10 cellular contexts compared by ENCODE assay signal in genomic region chr15:68227806-68228142, GRCh38. TPM values are rescaled to one million over a fixed set of nuclear protein-coding genes. Genes with fewer than 3 reads are reported as not detected.
DNase-seq lines count a peak whose midpoint lies in the region; ATAC-seq, FAIRE-seq and TF ChIP-seq lines count a peak whose summit lies in the region.
"Had no signal": no experiment of that assay in that cellular context is flagged by ENCODE, and none has a peak within 500 bp of the region (broad histone marks: within the 10 kb centered on the region; RNA-seq: fewer than 3 reads in every experiment).

No MANE protein-coding gene starts in this region.

- H3K4me1 ChIP-seq in A673 (ENCODE audit: insufficient read depth, low read length, poor library complexity, severe bottlenecking) (peaks cover 14% of the 10 kb centered on the region), H9 (ENCODE audit: insufficient read depth, low read length) (peaks cover 12% of the 10 kb centered on the region; the same call in 1 of the 2 replicates)

- no peak overlapping the region for H3K9ac ChIP-seq in H9 (ENCODE audit: extremely low read depth, insufficient read length, low read length)

- TF ChIP-seq CTCF in A673 (conservative IDR thresholded peaks at IDR 0.05; ENCODE audit: low read depth, low read length) (no peak), H9 (conservative IDR thresholded peaks at IDR 0.05) (no peak)

- H3K23me2 ChIP-seq in H9 (ENCODE audit: insufficient read length, low read depth, low read length, poor library complexity, severe bottlenecking): peaks cover 16% of the 10 kb centered on the region

- H3K23ac ChIP-seq in H9 (ENCODE audit: insufficient read length, low read depth, low read length): no peak overlapping the region

- CTCF ChIA-PET in A673 (lab: Charles Lee): no interaction called here

- no peak overlapping the region for H2BK15ac ChIP-seq in H9 (ENCODE audit: low read depth, low read length)

- H3K36me3 Mint-ChIP-seq in H9 (ENCODE audit: insufficient read depth in 1 of 3, low read depth in 3 of 3): peaks cover 12 to 25% (median 17%) of the 10 kb centered on the region in 3 experiments
- H3K36me3 Mint-ChIP-seq in activated T-helper 17 cell treated with anti-CD3 and anti-CD28 coated beads, Interleukin-2, amount 50 U/mL, for 72 hours (ENCODE audit: low read depth): peaks cover 13% of the 10 kb centered on the region

- no peak overlapping the region for H2BK5ac ChIP-seq in H9 (ENCODE audit: insufficient read length, low read length)

- H3K27ac Mint-ChIP-seq in H9: peak overlapping the region in 1 of 3 experiments; percentile 28; a peak in 1 of 7 replicates
- H3K27ac Mint-ChIP-seq in activated T-helper 17 cell treated with anti-CD3 and anti-CD28 coated beads, Interleukin-2, amount 50 U/mL, for 72 hours: no peak overlapping the region

- H3K36me3 ChIP-seq in A673 (ENCODE audit: insufficient read depth, low read length, poor library complexity, severe bottlenecking): no peaks in the 10 kb centered on the region

- H3K27ac ChIP-seq in A673 (ENCODE audit: low read depth, low read length, poor library complexity, severe bottlenecking) (peak overlapping the region; percentile 93), H9 (ENCODE audit: insufficient read length, low read depth, low read length) (no peak overlapping the region)

- WGBS in H9 (ENCODE audit: extremely low coverage, insufficient read length, low lambda C conversion rate): no CpG with 5 or more reads among the region's 7 CpGs

- intact Hi-C loops in A673 (cut with micrococcal nuclease; ENCODE audit: unreplicated experiment): no loop called here

- no peak overlapping the region for H4K91ac ChIP-seq in H9 (ENCODE audit: insufficient read length, low read depth, low read length)

- H2AFZ ChIP-seq in H9 (ENCODE audit: low read length): no peak overlapping the region

- no peak overlapping the region for H2AK5ac ChIP-seq in H9 (ENCODE audit: insufficient read length, low read length)

- no peak overlapping the region for H3K4ac ChIP-seq in H9 (ENCODE audit: low read depth, low read length)

- H3K4me3 ChIP-seq in A673 (ENCODE audit: low read depth, low read length, poor library complexity, severe bottlenecking): peak overlapping the region; percentile 75

- H2BK20ac ChIP-seq in H9 (ENCODE audit: low read depth, low read length, poor library complexity, severe bottlenecking): no peak overlapping the region

- H3T11ph ChIP-seq in H9 (ENCODE audit: low read length): no peak overlapping the region

- no peak overlapping the region for H3K18ac ChIP-seq in H9 (ENCODE audit: insufficient read length, low read depth, low read length)

- no peak overlapping the region for H2BK12ac ChIP-seq in H9 (ENCODE audit: insufficient read length, low read depth, low read length)

- peaks cover 16% of the 10 kb centered on the region for H3K27me3 Mint-ChIP-seq in H9 (ENCODE audit: low read depth)
- H3K27me3 Mint-ChIP-seq in activated T-helper 17 cell treated with anti-CD3 and anti-CD28 coated beads, Interleukin-2, amount 50 U/mL, for 72 hours: peaks cover 3% of the 10 kb centered on the region

- no peaks in the 10 kb centered on the region for H4K20me1 ChIP-seq in H9 (ENCODE audit: control insufficient read depth, insufficient read depth, insufficient read length)

- BruUV-seq in A673 (replicated peaks; lab: Mats Ljungman, UMichigan): no TSS peak

- H4K8ac ChIP-seq in H9 (replicated peaks; ENCODE audit: insufficient read length, low read depth, low read length): no peak overlapping the region

- H2BK120ac ChIP-seq in H9 (ENCODE audit: low read depth, low read length, poor library complexity, severe bottlenecking): no peak overlapping the region

- no peak for TF ChIP-seq POLR2A in H54 (IDR thresholded peaks at IDR 0.05; ENCODE audit: low read depth, low read length)

- no peak for ATAC-seq in activated T-helper 17 cell treated with anti-CD3 and anti-CD28 coated beads, Interleukin-2, amount 50 U/mL, for 72 hours (replicated peaks)
- no peak for ATAC-seq in left lobe of liver

- H3K56ac ChIP-seq in H9 (ENCODE audit: insufficient read length, low read depth, low read length): no peak overlapping the region

- H3K14ac ChIP-seq in H9 (ENCODE audit: insufficient read depth, low read length): no peak overlapping the region

- H3K4me3 Mint-ChIP-seq in H9: peak overlapping the region; percentile 82 to 90
- peak overlapping the region; percentile 97 for H3K4me3 Mint-ChIP-seq in activated T-helper 17 cell treated with anti-CD3 and anti-CD28 coated beads, Interleukin-2, amount 50 U/mL, for 72 hours

- H3K4me1 Mint-ChIP-seq in H9: peaks cover 35 to 37% of the 10 kb centered on the region in 2 experiments
- peaks cover 26% of the 10 kb centered on the region for H3K4me1 Mint-ChIP-seq in activated T-helper 17 cell treated with anti-CD3 and anti-CD28 coated beads, Interleukin-2, amount 50 U/mL, for 72 hours

- no peak for FAIRE-seq in H54 (lab: Jason Lieb, UNC)

- DNase-seq in A673 (ENCODE audit: low spot score) (no peak), H9 (no peak), left lobe of liver (ENCODE audit: low spot score) (peak; percentile 41), NCI-H226 (no peak), amniotic stem cell (lab: John Stamatoyannopoulos, UW) (no peak), COLO668 (lab: John Stamatoyannopoulos, UW; ENCODE audit: unreplicated experiment) (no peak), H54 (ENCODE audit: insufficient read length, low spot score) (no peak)
- DNase-seq: dorsolateral prefrontal cortex, occipital lobe had no signal

- H3K27me3 ChIP-seq in A673 (replicated peaks; ENCODE audit: insufficient read depth, low read depth, low read length, poor library complexity) (no peaks in the 10 kb centered on the region), H9 (ENCODE audit: insufficient read depth, low read length) (no peaks in the 10 kb centered on the region)
- H3K27me3 ChIP-seq: dorsolateral prefrontal cortex had no signal

- no peaks in the 10 kb centered on the region for H3K9me3 ChIP-seq in A673 (ENCODE audit: low read depth, low read length, poor library complexity, severe bottlenecking)
- no peaks in the 10 kb centered on the region for H3K9me3 ChIP-seq in H9 (ENCODE audit: control insufficient read depth, low read depth, low read length)

- POLR2A ChIA-PET in A673 (lab: Charles Lee; ENCODE audit: low non-redundant PET): no interaction called here

- H4K5ac ChIP-seq in H9 (ENCODE audit: insufficient read length, low read depth, low read length): no peak overlapping the region

- H3K4me2 ChIP-seq in H9 (ENCODE audit: insufficient read depth, insufficient read length, low read length): peak overlapping the region; percentile 98

- H3K9me3 Mint-ChIP-seq in H9: peaks cover 8 to 14% of the 10 kb centered on the region in 2 experiments; a peak in 4 of 5 replicates
- H3K9me3 Mint-ChIP-seq in activated T-helper 17 cell treated with anti-CD3 and anti-CD28 coated beads, Interleukin-2, amount 50 U/mL, for 72 hours: no peaks in the 10 kb centered on the region

- H3K79me1 ChIP-seq in H9 (ENCODE audit: insufficient read depth, low read depth, low read length, poor library complexity, severe bottlenecking): peaks cover 5% of the 10 kb centered on the region

- H3K79me2 ChIP-seq in H9 (ENCODE audit: insufficient read depth, low read length): peaks cover 26% of the 10 kb centered on the region; the same call in 1 of the 2 replicates

RNA-seq across cellular contexts. Expression of gene CLN6, which starts 1.8 kb away (rescaled TPM):
- total RNA-seq in A673 (2021) (75.4 and 84.7 TPM in 2 replicates), H9 (2021) (68.7 and 71.9 TPM in 2 replicates), left lobe of liver (12.2 TPM)
- total RNA-seq in activated T-helper 17 cell treated with anti-CD3 and anti-CD28 coated beads, Interleukin-2, amount 50 U/mL, for 72 hours: 10 to 100 TPM; 44.2 to 69.7 TPM

RNA-seq across cellular contexts. Expression of gene CALML4, which starts 22.6 kb away (rescaled TPM):
- 9.1 and 13.8 TPM in 2 replicates for total RNA-seq in A673 (2021)
- total RNA-seq in H9 (2021): 8.2 and 11.8 TPM in 2 replicates
- 10 to 100 TPM in 1 of 2 donors, 1 to 10 TPM in 1; 8.0 to 12.5 TPM for total RNA-seq in activated T-helper 17 cell treated with anti-CD3 and anti-CD28 coated beads, Interleukin-2, amount 50 U/mL, for 72 hours
- 6.8 TPM for total RNA-seq in left lobe of liver

RNA-seq across cellular contexts. Expression of gene FEM1B, which starts 49.8 kb away (rescaled TPM):
- total RNA-seq in A673 (2021): 44.6 and 47.3 TPM in 2 replicates
- total RNA-seq in H9 (2021): 77.9 and 83.3 TPM in 2 replicates
- 10 to 100 TPM; 35.1 to 43.6 TPM for total RNA-seq in activated T-helper 17 cell treated with anti-CD3 and anti-CD28 coated beads, Interleukin-2, amount 50 U/mL, for 72 hours
- total RNA-seq in left lobe of liver: 21.5 TPM
